In genomic region chr10:33333260-33334169, GRCh38 we compare ENCODE assay signal across 8 cellular contexts. TPM values are rescaled to one million over a fixed set of nuclear protein-coding genes. Genes with fewer than 3 reads are reported as not detected.
A peak's percentile ranks its signal among the peaks of the same experiment; 100 is the strongest.
DNase-seq lines count a peak whose midpoint lies in the region; ATAC-seq, FAIRE-seq and TF ChIP-seq lines count a peak whose summit lies in the region.

No MANE protein-coding gene starts in this region.

- no peak for FAIRE-seq in frontal cortex (lab: Jason Lieb, UNC)

- peaks cover 0 to 14% (median 0%) of the 10 kb centered on the region in 4 donors for H3K4me1 ChIP-seq in Peyer's patch

- H3K9me3 ChIP-seq in Peyer's patch = no peaks in the 10 kb centered on the region

- H3K27me3 ChIP-seq in Peyer's patch = no peaks in the 10 kb centered on the region

- ATAC-seq in GM18868 (IDR thresholded peaks at IDR 0.05; ENCODE audit: unreplicated experiment) = peak; percentile 41

- H3K36me3 ChIP-seq in Peyer's patch = peaks cover 0 to 7% (median 0%) of the 10 kb centered on the region in 3 donors

- H3K27ac ChIP-seq in 22Rv1 = peak overlapping the region; percentile 83
- H3K27ac ChIP-seq in Peyer's patch = peak overlapping the region; percentile 64 to 86 (median 80)

- TF ChIP-seq CTCF in 22Rv1 (IDR thresholded peaks at IDR 0.05) (no peak), Peyer's patch (IDR thresholded peaks at IDR 0.05) (no peak)

- peak overlapping the region; percentile 41 to 78 (median 61) for H3K4me3 ChIP-seq in Peyer's patch

- no peak for TF ChIP-seq POLR2A in Peyer's patch (IDR thresholded peaks at IDR 0.05)

- DNase-seq in Peyer's patch (peak in 1 of 3 donors; percentile 50), mucosa of gallbladder (ENCODE audit: low spot score) (peak; percentile 25), NCI-H2227 treated with DMSO at 0.1 percent for 48 hours (lab: John Stamatoyannopoulos, UW) (no peak), frontal cortex (ENCODE audit: low spot score in 2 of 2) (no peak), iPS-NIHi11 (ENCODE audit: low spot score) (no peak)
- peak; percentile 42 for DNase-seq in central memory CD4-positive, alpha-beta T cell

RNA-seq across cellular contexts. Expression of gene NRP1, which starts 1.0 kb away (rescaled TPM):
- total RNA-seq in Peyer's patch = 10 to 100 TPM; 17.7 to 47.0 (median 21.0) TPM
- 76.2 TPM for total RNA-seq in mucosa of gallbladder
- total RNA-seq in frontal cortex = 49.3 TPM

Comparison
In these comparisons a context has a peak if more than half of its experiments do, and no peak if none do; other contexts are left out.
1. DNase-seq: peak in central memory CD4-positive, alpha-beta T cell (single experiment) and mucosa of gallbladder (single experiment); none in NCI-H2227 treated with DMSO at 0.1 percent for 48 hours (single experiment), frontal cortex (0 of 2) and iPS-NIHi11 (single experiment).